ENCODE assay signal across 1 cellular context in the genomic region with DNA sequence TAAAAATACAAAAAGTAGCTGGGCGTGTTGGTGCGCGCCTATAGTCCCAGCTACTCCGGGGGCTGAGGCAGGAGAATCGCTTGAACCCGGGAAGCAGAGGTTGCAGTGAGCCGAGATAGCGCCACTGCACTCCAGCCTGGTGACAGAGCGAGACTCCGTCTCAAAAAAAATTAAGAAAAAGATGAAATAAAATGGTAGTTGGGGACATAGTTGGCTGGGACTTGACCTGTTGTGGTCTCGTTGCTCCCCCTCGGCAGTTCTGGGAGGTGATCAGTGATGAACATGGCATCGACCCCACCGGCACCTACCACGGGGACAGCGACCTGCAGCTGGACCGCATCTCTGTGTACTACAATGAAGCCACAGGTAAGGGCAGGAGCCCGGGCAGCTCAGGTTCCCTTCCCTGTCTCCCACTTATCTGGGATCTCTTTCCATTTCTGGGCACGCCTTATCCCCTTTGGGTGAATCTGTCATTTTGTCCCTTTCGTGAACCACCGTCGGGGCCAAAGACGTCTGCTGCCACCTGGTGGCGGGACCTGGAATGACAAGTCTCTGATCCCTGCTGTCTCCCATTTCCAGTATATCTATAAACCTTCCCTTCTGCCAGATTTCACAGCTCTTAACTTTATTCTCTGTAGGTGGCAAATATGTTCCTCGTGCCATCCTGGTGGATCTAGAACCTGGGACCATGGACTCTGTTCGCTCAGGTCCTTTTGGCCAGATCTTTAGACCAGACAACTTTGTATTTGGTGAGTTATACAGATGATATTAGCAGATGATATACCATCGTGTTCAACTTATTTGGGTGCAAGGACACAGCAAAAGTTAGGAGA.
A peak's percentile ranks its signal among the peaks of the same experiment; 100 is the strongest.
TF ChIP-seq lines count a peak whose summit lies in the region.

No MANE protein-coding gene starts in this region.

TF ChIP-seq in HepG2, 621 proteins besides CTCF, POLR2A, EP300 and RAD21 (continued from another document and continues in another):
- TF ChIP-seq, protein P1, sequence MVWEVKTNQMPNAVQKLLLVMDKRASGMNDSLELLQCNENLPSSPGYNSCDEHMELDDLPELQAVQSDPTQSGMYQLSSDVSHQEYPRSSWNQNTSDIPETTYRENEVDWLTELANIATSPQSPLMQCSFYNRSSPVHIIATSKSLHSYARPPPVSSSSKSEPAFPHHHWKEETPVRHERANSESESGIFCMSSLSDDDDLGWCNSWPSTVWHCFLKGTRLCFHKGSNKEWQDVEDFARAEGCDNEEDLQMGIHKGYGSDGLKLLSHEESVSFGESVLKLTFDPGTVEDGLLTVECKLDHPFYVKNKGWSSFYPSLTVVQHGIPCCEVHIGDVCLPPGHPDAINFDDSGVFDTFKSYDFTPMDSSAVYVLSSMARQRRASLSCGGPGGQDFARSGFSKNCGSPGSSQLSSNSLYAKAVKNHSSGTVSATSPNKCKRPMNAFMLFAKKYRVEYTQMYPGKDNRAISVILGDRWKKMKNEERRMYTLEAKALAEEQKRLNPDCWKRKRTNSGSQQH (CRISPR knock-in tag; IDR thresholded peaks at IDR 0.05; ENCODE audit: low read depth): no peak
- TF ChIP-seq ZNF510 (CRISPR knock-in tag; IDR thresholded peaks at IDR 0.05; ENCODE audit: low read depth) (no peak), GATAD1 (CRISPR knock-in tag; IDR thresholded peaks at IDR 0.05) (0 out of 2 replicates have a peak, but pooled peaks have one; percentile 42), ZNF747 (CRISPR knock-in tag; IDR thresholded peaks at IDR 0.05; ENCODE audit: borderline replicate concordance) (peak; percentile 86), PAX8 (CRISPR knock-in tag; IDR thresholded peaks at IDR 0.05; ENCODE audit: borderline replicate concordance) (no peak), ZNF207 (IDR thresholded peaks at IDR 0.05; ENCODE audit: borderline replicate concordance) (no peak), GATA4 (IDR thresholded peaks at IDR 0.05; ENCODE audit: borderline replicate concordance, low read depth) (no peak), NR2F1 (CRISPR knock-in tag; IDR thresholded peaks at IDR 0.05) (0 out of 4 replicates have a peak, but pooled peaks of 1 of the 2 experiments have one; percentile 12), ZFAT (CRISPR knock-in tag; conservative IDR thresholded peaks at IDR 0.05) (no peak), HNF4A (CRISPR knock-in tag; IDR thresholded peaks at IDR 0.05) (no peak), BRD4 (CRISPR knock-in tag; IDR thresholded peaks at IDR 0.05) (no peak), AHR (CRISPR knock-in tag; IDR thresholded peaks at IDR 0.05) (no peak), HMG20A (CRISPR knock-in tag; IDR thresholded peaks at IDR 0.05; ENCODE audit: borderline replicate concordance) (0 out of 2 replicates have a peak, but pooled peaks have one; percentile 18), ZFX (CRISPR knock-in tag; IDR thresholded peaks at IDR 0.05; ENCODE audit: low read depth) (no peak), ARNT2 (CRISPR knock-in tag; IDR thresholded peaks at IDR 0.05; ENCODE audit: low read depth) (no peak), ZNF432 (CRISPR knock-in tag; IDR thresholded peaks at IDR 0.05; ENCODE audit: borderline replicate concordance) (no peak), ZNF496 (CRISPR knock-in tag; IDR thresholded peaks at IDR 0.05; ENCODE audit: insufficient replicate concordance) (no peak), TAF1 (CRISPR knock-in tag; IDR thresholded peaks at IDR 0.05) (0 out of 2 replicates have a peak, but pooled peaks have one; percentile 23), TOPORS (CRISPR knock-in tag; IDR thresholded peaks at IDR 0.05) (no peak), RFX5 (IDR thresholded peaks at IDR 0.05; ENCODE audit: low read depth, low read length) (no peak), ZFYVE20 (CRISPR knock-in tag; IDR thresholded peaks at IDR 0.05; ENCODE audit: borderline replicate concordance, low read depth) (no peak), ZNF382 (CRISPR knock-in tag; IDR thresholded peaks at IDR 0.05; ENCODE audit: borderline replicate concordance) (no peak), TOE1 (CRISPR knock-in tag; IDR thresholded peaks at IDR 0.05) (no peak; the same call in 1 of the 2 replicates), ZNF567 (CRISPR knock-in tag; IDR thresholded peaks at IDR 0.05; ENCODE audit: borderline replicate concordance) (no peak), ZNF562 (CRISPR knock-in tag; IDR thresholded peaks at IDR 0.05; ENCODE audit: borderline replicate concordance) (no peak), HIVEP1 (CRISPR knock-in tag; IDR thresholded peaks at IDR 0.05) (no peak), HHEX (CRISPR knock-in tag; IDR thresholded peaks at IDR 0.05) (no peak), ELF3 (CRISPR knock-in tag; IDR thresholded peaks at IDR 0.05) (peak; percentile 48; the same call in 1 of the 2 replicates), ARNTL (CRISPR knock-in tag; IDR thresholded peaks at IDR 0.05) (no peak), ZNF34 (CRISPR knock-in tag; IDR thresholded peaks at IDR 0.05; ENCODE audit: borderline replicate concordance) (no peak), ELF1 (CRISPR knock-in tag; IDR thresholded peaks at IDR 0.05) (no peak), ZBTB3 (CRISPR knock-in tag; IDR thresholded peaks at IDR 0.05; ENCODE audit: borderline replicate concordance, low read depth) (no peak), ZNF230 (CRISPR knock-in tag; IDR thresholded peaks at IDR 0.05) (no peak), ZBTB1 (CRISPR knock-in tag; IDR thresholded peaks at IDR 0.05; ENCODE audit: borderline replicate concordance) (no peak), PPARG (CRISPR knock-in tag; conservative IDR thresholded peaks at IDR 0.05) (peak; percentile 71; the same call in 1 of the 2 replicates), PTBP1 (IDR thresholded peaks at IDR 0.05; ENCODE audit: low read depth, low read length, poor library complexity, severe bottlenecking) (no peak), ETV5 (CRISPR knock-in tag; IDR thresholded peaks at IDR 0.05; ENCODE audit: borderline replicate concordance) (no peak)
- TF ChIP-seq, protein P2, sequence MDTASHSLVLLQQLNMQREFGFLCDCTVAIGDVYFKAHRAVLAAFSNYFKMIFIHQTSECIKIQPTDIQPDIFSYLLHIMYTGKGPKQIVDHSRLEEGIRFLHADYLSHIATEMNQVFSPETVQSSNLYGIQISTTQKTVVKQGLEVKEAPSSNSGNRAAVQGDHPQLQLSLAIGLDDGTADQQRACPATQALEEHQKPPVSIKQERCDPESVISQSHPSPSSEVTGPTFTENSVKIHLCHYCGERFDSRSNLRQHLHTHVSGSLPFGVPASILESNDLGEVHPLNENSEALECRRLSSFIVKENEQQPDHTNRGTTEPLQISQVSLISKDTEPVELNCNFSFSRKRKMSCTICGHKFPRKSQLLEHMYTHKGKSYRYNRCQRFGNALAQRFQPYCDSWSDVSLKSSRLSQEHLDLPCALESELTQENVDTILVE (CRISPR knock-in tag; IDR thresholded peaks at IDR 0.05): no peak; the same call in 1 of the 2 replicates
- TF ChIP-seq, protein P3, sequence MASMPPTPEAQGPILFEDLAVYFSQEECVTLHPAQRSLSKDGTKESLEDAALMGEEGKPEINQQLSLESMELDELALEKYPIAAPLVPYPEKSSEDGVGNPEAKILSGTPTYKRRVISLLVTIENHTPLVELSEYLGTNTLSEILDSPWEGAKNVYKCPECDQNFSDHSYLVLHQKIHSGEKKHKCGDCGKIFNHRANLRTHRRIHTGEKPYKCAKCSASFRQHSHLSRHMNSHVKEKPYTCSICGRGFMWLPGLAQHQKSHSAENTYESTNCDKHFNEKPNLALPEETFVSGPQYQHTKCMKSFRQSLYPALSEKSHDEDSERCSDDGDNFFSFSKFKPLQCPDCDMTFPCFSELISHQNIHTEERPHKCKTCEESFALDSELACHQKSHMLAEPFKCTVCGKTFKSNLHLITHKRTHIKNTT (CRISPR knock-in tag; IDR thresholded peaks at IDR 0.05): no peak
- TF ChIP-seq, protein P4, sequence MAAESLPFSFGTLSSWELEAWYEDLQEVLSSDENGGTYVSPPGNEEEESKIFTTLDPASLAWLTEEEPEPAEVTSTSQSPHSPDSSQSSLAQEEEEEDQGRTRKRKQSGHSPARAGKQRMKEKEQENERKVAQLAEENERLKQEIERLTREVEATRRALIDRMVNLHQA (CRISPR knock-in tag; IDR thresholded peaks at IDR 0.05): no peak
- TF ChIP-seq, protein P5, sequence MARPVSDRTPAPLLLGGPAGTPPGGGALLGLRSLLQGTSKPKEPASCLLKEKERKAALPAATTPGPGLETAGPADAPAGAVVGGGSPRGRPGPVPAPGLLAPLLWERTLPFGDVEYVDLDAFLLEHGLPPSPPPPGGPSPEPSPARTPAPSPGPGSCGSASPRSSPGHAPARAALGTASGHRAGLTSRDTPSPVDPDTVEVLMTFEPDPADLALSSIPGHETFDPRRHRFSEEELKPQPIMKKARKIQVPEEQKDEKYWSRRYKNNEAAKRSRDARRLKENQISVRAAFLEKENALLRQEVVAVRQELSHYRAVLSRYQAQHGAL (CRISPR knock-in tag; IDR thresholded peaks at IDR 0.05; ENCODE audit: not compliant biosample characterization): no peak
- TF ChIP-seq, protein P6, sequence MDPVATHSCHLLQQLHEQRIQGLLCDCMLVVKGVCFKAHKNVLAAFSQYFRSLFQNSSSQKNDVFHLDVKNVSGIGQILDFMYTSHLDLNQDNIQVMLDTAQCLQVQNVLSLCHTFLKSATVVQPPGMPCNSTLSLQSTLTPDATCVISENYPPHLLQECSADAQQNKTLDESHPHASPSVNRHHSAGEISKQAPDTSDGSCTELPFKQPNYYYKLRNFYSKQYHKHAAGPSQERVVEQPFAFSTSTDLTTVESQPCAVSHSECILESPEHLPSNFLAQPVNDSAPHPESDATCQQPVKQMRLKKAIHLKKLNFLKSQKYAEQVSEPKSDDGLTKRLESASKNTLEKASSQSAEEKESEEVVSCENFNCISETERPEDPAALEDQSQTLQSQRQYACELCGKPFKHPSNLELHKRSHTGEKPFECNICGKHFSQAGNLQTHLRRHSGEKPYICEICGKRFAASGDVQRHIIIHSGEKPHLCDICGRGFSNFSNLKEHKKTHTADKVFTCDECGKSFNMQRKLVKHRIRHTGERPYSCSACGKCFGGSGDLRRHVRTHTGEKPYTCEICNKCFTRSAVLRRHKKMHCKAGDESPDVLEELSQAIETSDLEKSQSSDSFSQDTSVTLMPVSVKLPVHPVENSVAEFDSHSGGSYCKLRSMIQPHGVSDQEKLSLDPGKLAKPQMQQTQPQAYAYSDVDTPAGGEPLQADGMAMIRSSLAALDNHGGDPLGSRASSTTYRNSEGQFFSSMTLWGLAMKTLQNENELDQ (CRISPR knock-in tag; IDR thresholded peaks at IDR 0.05; ENCODE audit: borderline replicate concordance): no peak
- TF ChIP-seq, protein P7, sequence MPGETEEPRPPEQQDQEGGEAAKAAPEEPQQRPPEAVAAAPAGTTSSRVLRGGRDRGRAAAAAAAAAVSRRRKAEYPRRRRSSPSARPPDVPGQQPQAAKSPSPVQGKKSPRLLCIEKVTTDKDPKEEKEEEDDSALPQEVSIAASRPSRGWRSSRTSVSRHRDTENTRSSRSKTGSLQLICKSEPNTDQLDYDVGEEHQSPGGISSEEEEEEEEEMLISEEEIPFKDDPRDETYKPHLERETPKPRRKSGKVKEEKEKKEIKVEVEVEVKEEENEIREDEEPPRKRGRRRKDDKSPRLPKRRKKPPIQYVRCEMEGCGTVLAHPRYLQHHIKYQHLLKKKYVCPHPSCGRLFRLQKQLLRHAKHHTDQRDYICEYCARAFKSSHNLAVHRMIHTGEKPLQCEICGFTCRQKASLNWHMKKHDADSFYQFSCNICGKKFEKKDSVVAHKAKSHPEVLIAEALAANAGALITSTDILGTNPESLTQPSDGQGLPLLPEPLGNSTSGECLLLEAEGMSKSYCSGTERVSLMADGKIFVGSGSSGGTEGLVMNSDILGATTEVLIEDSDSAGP (CRISPR knock-in tag; IDR thresholded peaks at IDR 0.05; ENCODE audit: borderline replicate concordance): no peak
- TF ChIP-seq, protein P8, sequence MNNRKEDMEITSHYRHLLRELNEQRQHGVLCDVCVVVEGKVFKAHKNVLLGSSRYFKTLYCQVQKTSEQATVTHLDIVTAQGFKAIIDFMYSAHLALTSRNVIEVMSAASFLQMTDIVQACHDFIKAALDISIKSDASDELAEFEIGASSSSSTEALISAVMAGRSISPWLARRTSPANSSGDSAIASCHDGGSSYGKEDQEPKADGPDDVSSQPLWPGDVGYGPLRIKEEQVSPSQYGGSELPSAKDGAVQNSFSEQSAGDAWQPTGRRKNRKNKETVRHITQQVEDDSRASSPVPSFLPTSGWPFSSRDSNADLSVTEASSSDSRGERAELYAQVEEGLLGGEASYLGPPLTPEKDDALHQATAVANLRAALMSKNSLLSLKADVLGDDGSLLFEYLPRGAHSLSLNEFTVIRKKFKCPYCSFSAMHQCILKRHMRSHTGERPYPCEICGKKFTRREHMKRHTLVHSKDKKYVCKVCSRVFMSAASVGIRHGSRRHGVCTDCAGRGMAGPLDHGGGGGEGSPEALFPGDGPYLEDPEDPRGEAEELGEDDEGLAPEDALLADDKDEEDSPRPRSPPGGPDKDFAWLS (CRISPR knock-in tag; IDR thresholded peaks at IDR 0.05; ENCODE audit: borderline replicate concordance): no peak
- TF ChIP-seq, protein P9, sequence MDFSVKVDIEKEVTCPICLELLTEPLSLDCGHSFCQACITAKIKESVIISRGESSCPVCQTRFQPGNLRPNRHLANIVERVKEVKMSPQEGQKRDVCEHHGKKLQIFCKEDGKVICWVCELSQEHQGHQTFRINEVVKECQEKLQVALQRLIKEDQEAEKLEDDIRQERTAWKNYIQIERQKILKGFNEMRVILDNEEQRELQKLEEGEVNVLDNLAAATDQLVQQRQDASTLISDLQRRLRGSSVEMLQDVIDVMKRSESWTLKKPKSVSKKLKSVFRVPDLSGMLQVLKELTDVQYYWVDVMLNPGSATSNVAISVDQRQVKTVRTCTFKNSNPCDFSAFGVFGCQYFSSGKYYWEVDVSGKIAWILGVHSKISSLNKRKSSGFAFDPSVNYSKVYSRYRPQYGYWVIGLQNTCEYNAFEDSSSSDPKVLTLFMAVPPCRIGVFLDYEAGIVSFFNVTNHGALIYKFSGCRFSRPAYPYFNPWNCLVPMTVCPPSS (IDR thresholded peaks at IDR 0.05): no peak
- TF ChIP-seq, protein P10, sequence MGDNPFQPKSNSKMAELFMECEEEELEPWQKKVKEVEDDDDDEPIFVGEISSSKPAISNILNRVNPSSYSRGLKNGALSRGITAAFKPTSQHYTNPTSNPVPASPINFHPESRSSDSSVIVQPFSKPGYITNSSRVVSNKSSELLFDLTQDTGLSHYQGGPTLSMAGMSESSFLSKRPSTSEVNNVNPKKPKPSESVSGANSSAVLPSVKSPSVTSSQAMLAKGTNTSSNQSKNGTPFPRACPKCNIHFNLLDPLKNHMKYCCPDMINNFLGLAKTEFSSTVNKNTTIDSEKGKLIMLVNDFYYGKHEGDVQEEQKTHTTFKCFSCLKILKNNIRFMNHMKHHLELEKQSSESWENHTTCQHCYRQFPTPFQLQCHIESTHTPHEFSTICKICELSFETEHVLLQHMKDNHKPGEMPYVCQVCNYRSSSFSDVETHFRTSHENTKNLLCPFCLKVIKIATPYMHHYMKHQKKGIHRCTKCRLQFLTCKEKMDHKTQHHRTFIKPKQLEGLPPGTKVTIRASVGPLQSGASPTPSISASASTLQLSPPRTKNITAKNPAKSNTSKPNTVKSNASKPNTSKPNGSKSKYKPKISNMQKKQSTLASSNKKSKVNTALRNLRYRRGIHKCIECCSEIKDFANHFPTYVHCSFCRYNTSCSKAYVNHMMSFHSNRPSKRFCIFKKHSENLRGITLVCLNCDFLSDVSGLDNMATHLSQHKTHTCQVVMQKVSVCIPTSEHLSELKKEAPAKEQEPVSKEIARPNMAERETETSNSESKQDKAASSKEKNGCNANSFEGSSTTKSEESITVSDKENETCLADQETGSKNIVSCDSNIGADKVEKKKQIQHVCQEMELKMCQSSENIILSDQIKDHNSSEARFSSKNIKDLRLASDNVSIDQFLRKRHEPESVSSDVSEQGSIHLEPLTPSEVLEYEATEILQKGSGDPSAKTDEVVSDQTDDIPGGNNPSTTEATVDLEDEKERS (CRISPR knock-in tag; IDR thresholded peaks at IDR 0.05): no peak
